In genomic region chr5:36768450-36768849, GRCh38 we compare ENCODE assay signal across 7 cellular contexts.
"Had no signal": no experiment of that assay in that cellular context is flagged by ENCODE, and none has a peak within 500 bp of the region (broad histone marks: within the 10 kb centered on the region; RNA-seq: fewer than 3 reads in every experiment).

No MANE protein-coding gene starts in this region.

- H3K4me1 Mint-ChIP-seq: IgD-negative memory B cell had no signal

- H3K27ac ChIP-seq: GM23248, HL-60 had no signal

- H3K4me3 Mint-ChIP-seq: H9, IgD-negative memory B cell had no signal

- DNase-seq: GM23248, H9, HCEC 1CT, KBM-7 had no signal

- H3K4me3 ChIP-seq: GM23248 had no signal

- H3K27ac Mint-ChIP-seq: H9 had no signal

- ATAC-seq: HepG2 had no signal

- H2AFZ ChIP-seq: GM23248 had no signal

- H3K36me3 Mint-ChIP-seq: IgD-negative memory B cell had no signal
